1 cellular context compared by ENCODE assay signal in genomic region chr17:75326587-75326955, GRCh38.
TF ChIP-seq lines count a peak whose summit lies in the region.

No MANE protein-coding gene starts in this region.

TF ChIP-seq in GM12878, 131 proteins besides CTCF, POLR2A, EP300 and RAD21:
- TF ChIP-seq ZNF687 (IDR thresholded peaks at IDR 0.05) (no peak), KDM1A (IDR thresholded peaks at IDR 0.05; ENCODE audit: borderline replicate concordance) (no peak), BHLHE40 (IDR thresholded peaks at IDR 0.05; ENCODE audit: borderline replicate concordance in 1 of 2, low read depth in 2 of 2, low read length in 1 of 2) (no peak), PAX8 (IDR thresholded peaks at IDR 0.05) (no peak), SRF (IDR thresholded peaks at IDR 0.05; ENCODE audit: low read depth in 2 of 2, low read length in 2 of 2) (no peak), BCLAF1 (IDR thresholded peaks at IDR 0.05) (no peak)
